Comparison of ENCODE assay signal across 7 cellular contexts in genomic region chr10:22805304-22805703, GRCh38.
DNase-seq lines count a peak whose midpoint lies in the region; TF ChIP-seq lines count a peak whose summit lies in the region.

No MANE protein-coding gene starts in this region.

- H3K27me3 ChIP-seq in WERI-Rb-1 (ENCODE audit: insufficient read depth, low read depth, severe bottlenecking): no peaks in the 10 kb centered on the region
- no peaks in the 10 kb centered on the region for H3K27me3 ChIP-seq in effector memory CD4-positive, alpha-beta T cell (replicated peaks; ENCODE audit: control insufficient read depth, insufficient read depth, low read length, poor library complexity, severe bottlenecking)

- CTCF ChIA-PET in HEK293 (lab: Yijun Ruan, JAX) (interaction anchor here (0.6 to 1.2 kb wide), 3 partner anchors 14 to 256 kb away, joined by 3 to 4 read pairs (median 3); no protein-coding TSS in a partner anchor), HEK293T (lab: Yijun Ruan, JAX) (no interaction called here)

- H3K4me3 ChIP-seq in HEK293 (ENCODE audit: low read depth, low read length): no peak overlapping the region
- no peak overlapping the region for H3K4me3 ChIP-seq in epithelial cell of proximal tubule (ENCODE audit: low read depth, low read length)
- H3K4me3 ChIP-seq in retinal pigment epithelial cell (ENCODE audit: low read length): no peak overlapping the region
- H3K4me3 ChIP-seq in WERI-Rb-1 (ENCODE audit: low read depth, low read length): no peak overlapping the region
- H3K4me3 ChIP-seq in effector memory CD4-positive, alpha-beta T cell (ENCODE audit: insufficient read depth, low read depth, low read length, poor library complexity, severe bottlenecking): no peak overlapping the region

- peak; percentile 82 for DNase-seq in NCI-H345 (lab: John Stamatoyannopoulos, UW)
- DNase-seq in epithelial cell of proximal tubule (ENCODE audit: low read depth): peak; percentile 55
- peak; percentile 62 for DNase-seq in retinal pigment epithelial cell (ENCODE audit: low read depth)
- no peak for DNase-seq in WERI-Rb-1
- no peak for DNase-seq in HEK293T (ENCODE audit: extremely low spot score)
- no peak for DNase-seq in effector memory CD4-positive, alpha-beta T cell

- TF ChIP-seq CTCF in HEK293 (tag by site-specific recombination; IDR thresholded peaks at IDR 0.05) (no peak), epithelial cell of proximal tubule (conservative IDR thresholded peaks at IDR 0.05; ENCODE audit: low read depth, low read length) (no peak), retinal pigment epithelial cell (conservative IDR thresholded peaks at IDR 0.05; ENCODE audit: low read depth, low read length) (peak; percentile 34), WERI-Rb-1 (IDR thresholded peaks at IDR 0.05; ENCODE audit: low read depth, low read length) (no peak)

- no peaks in the 10 kb centered on the region for H3K36me3 ChIP-seq in HEK293 (ENCODE audit: control insufficient read depth in 2 of 2, insufficient read depth in 1 of 2, low read length in 2 of 2)
- H3K36me3 ChIP-seq in WERI-Rb-1: no peaks in the 10 kb centered on the region
- H3K36me3 ChIP-seq in effector memory CD4-positive, alpha-beta T cell (ENCODE audit: control insufficient read depth, insufficient read depth, low read length): no peaks in the 10 kb centered on the region

- H3K9me3 ChIP-seq in HEK293 (ENCODE audit: control insufficient read depth, insufficient read depth, low read depth, low read length) (no peaks in the 10 kb centered on the region), WERI-Rb-1 (ENCODE audit: severe bottlenecking) (no peaks in the 10 kb centered on the region)
- no peaks in the 10 kb centered on the region for H3K9me3 ChIP-seq in effector memory CD4-positive, alpha-beta T cell (ENCODE audit: control insufficient read depth, low read length)

- 0 out of 2 replicates have a peak, but pooled peaks cover 4% of the 10 kb centered on the region for H3K4me1 ChIP-seq in HEK293 (ENCODE audit: control insufficient read depth, insufficient read depth, low read length)
- H3K4me1 ChIP-seq in effector memory CD4-positive, alpha-beta T cell (ENCODE audit: control insufficient read depth, insufficient read depth, low read length, poor library complexity, severe bottlenecking): no peaks in the 10 kb centered on the region

- POLR2A ChIA-PET in HEK293 (lab: Yijun Ruan, JAX) (no interaction called here), HEK293T (lab: Yijun Ruan, JAX) (no interaction called here)

- H3K27ac ChIP-seq in HEK293 (ENCODE audit: extremely low read depth, low read depth, low read length): no peak overlapping the region
- H3K27ac ChIP-seq in WERI-Rb-1: no peak overlapping the region
- H3K27ac ChIP-seq in effector memory CD4-positive, alpha-beta T cell (ENCODE audit: insufficient read depth, low read length, poor library complexity, severe bottlenecking): no peak overlapping the region

TF ChIP-seq in HEK293, 187 proteins besides CTCF, POLR2A, EP300 and RAD21:
- TF ChIP-seq ZNF350 (tag by site-specific recombination; IDR thresholded peaks at IDR 0.05): peak; percentile 78; the same call in 1 of the 2 replicates
- TF ChIP-seq ZBTB20 (tag by site-specific recombination; IDR thresholded peaks at IDR 0.05): peak; percentile 25; the same call in 1 of the 2 replicates
- 0 out of 2 replicates have a peak, but pooled peaks have one; percentile 14 for TF ChIP-seq ZNF335 (tag by site-specific recombination; conservative IDR thresholded peaks at IDR 0.05)
- TF ChIP-seq ZNF148 (tag by site-specific recombination; IDR thresholded peaks at IDR 0.05; ENCODE audit: borderline replicate concordance): no peak
- TF ChIP-seq SP2 (tag by site-specific recombination; IDR thresholded peaks at IDR 0.05): no peak
- TF ChIP-seq ZBTB17 (tag by site-specific recombination; IDR thresholded peaks at IDR 0.05): 0 out of 2 replicates have a peak, but pooled peaks have one; percentile 9

TF ChIP-seq in HEK293T, 16 proteins besides CTCF, POLR2A, EP300 and RAD21:
- TF ChIP-seq TARDBP (IDR thresholded peaks at IDR 0.05) (no peak), NFRKB (IDR thresholded peaks at IDR 0.05) (no peak), ARNT (IDR thresholded peaks at IDR 0.05) (no peak), PKNOX1 (IDR thresholded peaks at IDR 0.05) (no peak), FOXK2 (IDR thresholded peaks at IDR 0.05) (no peak), LEF1 (IDR thresholded peaks at IDR 0.05; ENCODE audit: borderline replicate concordance) (no peak), SP1 (IDR thresholded peaks at IDR 0.05) (no peak), FOXM1 (IDR thresholded peaks at IDR 0.05; ENCODE audit: borderline replicate concordance) (no peak), BHLHE40 (IDR thresholded peaks at IDR 0.05; ENCODE audit: borderline replicate concordance) (no peak), ELF4 (IDR thresholded peaks at IDR 0.05) (no peak), HDGF (IDR thresholded peaks at IDR 0.05; ENCODE audit: borderline replicate concordance) (no peak), L3MBTL2 (conservative IDR thresholded peaks at IDR 0.05) (no peak), CTBP1 (IDR thresholded peaks at IDR 0.05; ENCODE audit: borderline replicate concordance) (no peak), SUZ12 (IDR thresholded peaks at IDR 0.05) (no peak), FOXA1 (IDR thresholded peaks at IDR 0.05) (no peak), ZNF384 (IDR thresholded peaks at IDR 0.05) (no peak)

Comparison
In these comparisons a context has a peak if more than half of its experiments do, and no peak if none do; other contexts are left out.
1. DNase-seq: peak in NCI-H345 (single experiment), epithelial cell of proximal tubule (single experiment) and retinal pigment epithelial cell (single experiment); none in WERI-Rb-1 (single experiment), HEK293T (single experiment) and effector memory CD4-positive, alpha-beta T cell (0 of 3).